25 cellular contexts compared by ENCODE assay signal in the genomic region with DNA sequence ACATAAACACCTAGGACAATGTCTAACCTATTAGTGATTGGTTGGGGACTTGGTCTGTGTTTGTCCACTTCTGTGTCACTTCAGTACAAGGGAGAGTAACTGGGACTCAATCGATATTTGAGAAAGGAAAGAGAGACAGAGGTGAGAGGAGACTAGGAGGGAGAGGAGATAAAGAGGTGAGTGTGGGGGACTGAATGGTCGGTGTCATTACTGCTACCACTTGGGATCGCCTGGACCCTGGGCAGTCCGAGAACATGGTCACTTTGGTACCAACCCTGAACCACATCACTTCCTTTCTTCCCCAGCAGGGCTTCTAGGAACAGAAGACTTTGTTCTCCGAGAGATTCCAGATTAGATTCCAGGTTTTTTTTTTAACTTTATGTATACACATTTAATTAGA.
"Had no signal": no experiment of that assay in that cellular context is flagged by ENCODE, and none has a peak within 500 bp of the region (broad histone marks: within the 10 kb centered on the region; RNA-seq: fewer than 3 reads in every experiment).

No MANE protein-coding gene starts in this region.

- H3K4me3 ChIP-seq: coronary artery, left lung, neural progenitor cell, right atrium auricular region, smooth muscle cell, testis, tibial artery, upper lobe of left lung had no signal

- H3K9me3 ChIP-seq: left lung, right atrium auricular region, testis, upper lobe of left lung had no signal

- H3K27ac Mint-ChIP-seq: nephron, neural progenitor cell, progenitor cell of endocrine pancreas had no signal

- H3K9me3 Mint-ChIP-seq: naive thymus-derived CD4-positive, alpha-beta T cell; neural progenitor cell had no signal

- ATAC-seq: left cardiac atrium; left lung; naive thymus-derived CD4-positive, alpha-beta T cell; sciatic nerve had no signal

- H3K36me3 Mint-ChIP-seq: naive thymus-derived CD4-positive, alpha-beta T cell; neural progenitor cell had no signal

- H3K27me3 ChIP-seq: left lung, neural progenitor cell, right atrium auricular region, testis, tibial artery, upper lobe of left lung had no signal

- H3K27ac ChIP-seq: coronary artery, left lung, neural progenitor cell, parathyroid adenoma, right atrium auricular region, testis, tibial artery, upper lobe of left lung had no signal

- DNase-seq: dermis blood vessel endothelial cell; effector memory CD4-positive, alpha-beta T cell; erythroblast; left cardiac atrium; left lung; mammary epithelial cell; midbrain; naive thymus-derived CD4-positive, alpha-beta T cell; stimulated activated CD4-positive, alpha-beta T cell treated with anti-CD3 and anti-CD28 coated beads, Interleukin-12 subunit alpha, Interleukin-12 subunit beta, amount 100 ng/mL, for 4 hours; stimulated activated CD4-positive, alpha-beta T cell treated with anti-CD3 and anti-CD28 coated beads, Interleukin-1b, Interleukin-23, amount 100 ng/mL, for 48 hours; stimulated activated CD4-positive, alpha-beta T cell treated with anti-CD3 and anti-CD28 coated beads, Interleukin-4, amount 100 ng/mL, for 1 hour; stimulated activated CD8-positive, alpha-beta memory T cell treated with anti-CD3 and anti-CD28 coated beads, Interleukin-4, amount 100 ng/mL, for 48 hours; stimulated activated naive CD4-positive, alpha-beta T cell; substantia nigra; testis; tibial artery; upper lobe of left lung had no signal

- H3K4me1 ChIP-seq: neural progenitor cell, parathyroid adenoma had no signal

- H3K4me2 ChIP-seq: neural progenitor cell, smooth muscle cell had no signal

- H3K4me3 Mint-ChIP-seq: nephron, neural progenitor cell had no signal

- H3K27me3 Mint-ChIP-seq: naive thymus-derived CD4-positive, alpha-beta T cell had no signal

- H3K9ac ChIP-seq: neural progenitor cell, parathyroid adenoma had no signal

- H3K36me3 ChIP-seq: left lung, neural progenitor cell, right atrium auricular region, tibial artery, upper lobe of left lung had no signal
